8 cellular contexts compared by ENCODE assay signal in the genomic region with DNA sequence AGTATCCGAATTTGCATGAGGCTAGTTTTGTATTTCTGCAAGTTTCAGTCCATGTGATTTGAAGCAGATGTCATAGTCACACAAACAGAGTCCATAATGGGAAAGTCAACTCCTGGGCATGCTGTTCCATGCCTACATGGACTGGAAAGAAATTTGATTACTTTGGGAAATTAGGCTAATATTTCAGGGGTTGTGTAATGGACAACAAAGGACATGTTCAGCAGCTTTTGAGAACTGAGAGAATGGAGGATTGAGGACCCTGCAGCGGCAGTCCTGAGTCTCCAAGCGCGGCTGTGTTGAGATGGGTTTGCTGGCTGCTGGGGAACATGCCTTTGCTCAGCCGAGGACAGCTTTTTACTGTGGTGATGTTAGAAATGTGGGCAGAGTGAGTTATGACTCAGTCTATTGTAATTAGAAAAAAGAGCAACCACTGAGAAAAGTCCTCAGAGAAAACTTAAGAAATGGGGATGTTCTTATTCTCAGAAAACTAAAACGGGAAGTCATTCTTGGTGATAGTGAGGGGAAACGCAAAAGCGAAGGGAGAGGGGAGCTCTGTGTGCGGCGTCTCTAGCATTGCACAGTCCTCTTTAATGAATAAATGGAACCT.
DNase-seq lines count a peak whose midpoint lies in the region; ATAC-seq and TF ChIP-seq lines count a peak whose summit lies in the region.

No MANE protein-coding gene starts in this region.

- peaks cover 90% of the 10 kb centered on the region for H3K79me2 ChIP-seq in DND-41 (ENCODE audit: insufficient read depth, low read length)

- H4K20me1 ChIP-seq in DND-41 (ENCODE audit: insufficient read depth, low read length) = peaks cover 47% of the 10 kb centered on the region

- 62% methylated on average over 10 of the region's 10 CpGs for whole genome bisulfite sequencing in esophagus muscularis mucosa

- H3K27me3 Mint-ChIP-seq in activated CD8-positive, alpha-beta T cell treated with anti-CD3 and anti-CD28 coated beads, Interleukin-2, amount 10 ng/mL, durations not matched to agents 7 days and 5 days (ENCODE audit: low read depth) = no peaks in the 10 kb centered on the region
- H3K27me3 Mint-ChIP-seq in WTC11 (ENCODE audit: low read depth) = no peaks in the 10 kb centered on the region; the same call in 1 of the 2 replicates

- H3K27ac ChIP-seq in DND-41 (ENCODE audit: low read length) = peak overlapping the region; percentile 44
- H3K27ac ChIP-seq in esophagus muscularis mucosa (replicated peaks in 1 of 4) = no peak overlapping the region

- peaks cover 16% of the 10 kb centered on the region for H3K36me3 Mint-ChIP-seq in activated CD8-positive, alpha-beta T cell treated with anti-CD3 and anti-CD28 coated beads, Interleukin-2, amount 10 ng/mL, durations not matched to agents 7 days and 5 days (ENCODE audit: low read depth)
- no peaks in the 10 kb centered on the region for H3K36me3 Mint-ChIP-seq in WTC11

- no peaks in the 10 kb centered on the region for H3K27me3 ChIP-seq in DND-41 (ENCODE audit: insufficient read depth, low read length, poor library complexity)
- H3K27me3 ChIP-seq in esophagus muscularis mucosa = no peaks in the 10 kb centered on the region

- H3K9me3 ChIP-seq in DND-41 (ENCODE audit: insufficient read depth, low read length, severe bottlenecking) (no peaks in the 10 kb centered on the region), esophagus muscularis mucosa (no peaks in the 10 kb centered on the region)

- POLR2A ChIA-PET in activated CD8-positive, alpha-beta T cell treated with anti-CD3 and anti-CD28 coated beads, Interleukin-2, amount 10 ng/mL, durations not matched to agents 7 days and 5 days (lab: Charles Lee) = interaction anchor here (0.7 to 4.7 kb wide), 9 partner anchors 9 to 440 kb away, joined by 3 to 61 read pairs (median 4); no protein-coding TSS in a partner anchor
- POLR2A ChIA-PET in WTC11 (lab: Charles Lee) = no interaction called here

- H3K4me1 ChIP-seq in DND-41 (ENCODE audit: insufficient read depth, low read length) (peaks cover 38% of the 10 kb centered on the region), esophagus muscularis mucosa (peaks cover 22 to 46% (median 34%) of the 10 kb centered on the region in 4 donors)

- peak overlapping the region; percentile 60 for H3K4me3 Mint-ChIP-seq in activated CD8-positive, alpha-beta T cell treated with anti-CD3 and anti-CD28 coated beads, Interleukin-2, amount 10 ng/mL, durations not matched to agents 7 days and 5 days
- no peak overlapping the region for H3K4me3 Mint-ChIP-seq in WTC11

- H3K9me3 Mint-ChIP-seq in activated CD8-positive, alpha-beta T cell treated with anti-CD3 and anti-CD28 coated beads, Interleukin-2, amount 10 ng/mL, durations not matched to agents 7 days and 5 days (ENCODE audit: insufficient read depth) = no peaks in the 10 kb centered on the region
- peaks cover 9% of the 10 kb centered on the region for H3K9me3 Mint-ChIP-seq in WTC11

- peak; percentile 58 for DNase-seq in DND-41
- peak; percentile 71 for DNase-seq in activated CD8-positive, alpha-beta T cell treated with anti-CD3 and anti-CD28 coated beads, Interleukin-2, amount 10 ng/mL, durations not matched to agents 7 days and 5 days
- peak; percentile 40 for DNase-seq in kidney tubule cell (ENCODE audit: low spot score)
- DNase-seq in omental fat pad (ENCODE audit: low spot score) = no peak
- no peak for DNase-seq in WTC11 (ENCODE audit: low spot score)
- DNase-seq in esophagus muscularis mucosa (ENCODE audit: extremely low spot score) = no peak

- ATAC-seq in DND-41 (ENCODE audit: insufficient read depth, low read depth) = peak; percentile 86
- ATAC-seq in GM19455 (IDR thresholded peaks at IDR 0.05; ENCODE audit: unreplicated experiment) = peak; percentile 82
- peak; percentile 84 for ATAC-seq in HG03469 (IDR thresholded peaks at IDR 0.05; ENCODE audit: unreplicated experiment)
- ATAC-seq in activated CD8-positive, alpha-beta T cell treated with anti-CD3 and anti-CD28 coated beads, Interleukin-2, amount 10 ng/mL, durations not matched to agents 7 days and 5 days = peak; percentile 90
- ATAC-seq in omental fat pad (ENCODE audit: low FRiP score) = no peak
- no peak for ATAC-seq in WTC11

- no peak for TF ChIP-seq EP300 in esophagus muscularis mucosa (IDR thresholded peaks at IDR 0.05)

- no peak overlapping the region for H2AFZ ChIP-seq in DND-41 (ENCODE audit: low read depth, low read length)

- intact Hi-C loops in esophagus muscularis mucosa (cut with DNase I) = no loop called here

- H3K4me1 Mint-ChIP-seq in activated CD8-positive, alpha-beta T cell treated with anti-CD3 and anti-CD28 coated beads, Interleukin-2, amount 10 ng/mL, durations not matched to agents 7 days and 5 days (ENCODE audit: low read depth) = peaks cover 76% of the 10 kb centered on the region
- no peaks in the 10 kb centered on the region for H3K4me1 Mint-ChIP-seq in WTC11

- TF ChIP-seq CTCF in DND-41 (IDR thresholded peaks at IDR 0.05; ENCODE audit: borderline replicate concordance, extremely low read depth, low read length, poor library complexity, severe bottlenecking) (no peak), omental fat pad (IDR thresholded peaks at IDR 0.05) (no peak), WTC11 (IDR thresholded peaks at IDR 0.05) (no peak), esophagus muscularis mucosa (IDR thresholded peaks at IDR 0.05) (no peak)

- H3K4me2 ChIP-seq in DND-41 (ENCODE audit: insufficient read depth, low read length) = peak overlapping the region; percentile 37

- peak overlapping the region; percentile 89 for H3K27ac Mint-ChIP-seq in activated CD8-positive, alpha-beta T cell treated with anti-CD3 and anti-CD28 coated beads, Interleukin-2, amount 10 ng/mL, durations not matched to agents 7 days and 5 days
- no peak overlapping the region for H3K27ac Mint-ChIP-seq in WTC11

- no peak for TF ChIP-seq POLR2A in esophagus muscularis mucosa (IDR thresholded peaks at IDR 0.05; ENCODE audit: low read depth)

- H3K9ac ChIP-seq in DND-41 (ENCODE audit: low read depth, low read length) = no peak overlapping the region

- CTCF ChIA-PET in activated CD8-positive, alpha-beta T cell treated with anti-CD3 and anti-CD28 coated beads, Interleukin-2, amount 10 ng/mL, durations not matched to agents 7 days and 5 days (lab: Charles Lee) = interaction anchor here (1.1 to 3.9 kb wide), 10 partner anchors 10 to 361 kb away, joined by 4 to 18 read pairs (median 10); no protein-coding TSS in a partner anchor
- CTCF ChIA-PET in WTC11 (lab: Charles Lee) = no interaction called here

- no peak overlapping the region for H3K4me3 ChIP-seq in DND-41 (ENCODE audit: low read depth in 1 of 2, low read length in 2 of 2)
- no peak overlapping the region for H3K4me3 ChIP-seq in esophagus muscularis mucosa

- H3K36me3 ChIP-seq in DND-41 (ENCODE audit: insufficient read depth, low read length) = peaks cover 17% of the 10 kb centered on the region
- no peaks in the 10 kb centered on the region for H3K36me3 ChIP-seq in esophagus muscularis mucosa

TF ChIP-seq in WTC11, 78 proteins besides CTCF, POLR2A, EP300 and RAD21:
- TF ChIP-seq, protein P1, sequence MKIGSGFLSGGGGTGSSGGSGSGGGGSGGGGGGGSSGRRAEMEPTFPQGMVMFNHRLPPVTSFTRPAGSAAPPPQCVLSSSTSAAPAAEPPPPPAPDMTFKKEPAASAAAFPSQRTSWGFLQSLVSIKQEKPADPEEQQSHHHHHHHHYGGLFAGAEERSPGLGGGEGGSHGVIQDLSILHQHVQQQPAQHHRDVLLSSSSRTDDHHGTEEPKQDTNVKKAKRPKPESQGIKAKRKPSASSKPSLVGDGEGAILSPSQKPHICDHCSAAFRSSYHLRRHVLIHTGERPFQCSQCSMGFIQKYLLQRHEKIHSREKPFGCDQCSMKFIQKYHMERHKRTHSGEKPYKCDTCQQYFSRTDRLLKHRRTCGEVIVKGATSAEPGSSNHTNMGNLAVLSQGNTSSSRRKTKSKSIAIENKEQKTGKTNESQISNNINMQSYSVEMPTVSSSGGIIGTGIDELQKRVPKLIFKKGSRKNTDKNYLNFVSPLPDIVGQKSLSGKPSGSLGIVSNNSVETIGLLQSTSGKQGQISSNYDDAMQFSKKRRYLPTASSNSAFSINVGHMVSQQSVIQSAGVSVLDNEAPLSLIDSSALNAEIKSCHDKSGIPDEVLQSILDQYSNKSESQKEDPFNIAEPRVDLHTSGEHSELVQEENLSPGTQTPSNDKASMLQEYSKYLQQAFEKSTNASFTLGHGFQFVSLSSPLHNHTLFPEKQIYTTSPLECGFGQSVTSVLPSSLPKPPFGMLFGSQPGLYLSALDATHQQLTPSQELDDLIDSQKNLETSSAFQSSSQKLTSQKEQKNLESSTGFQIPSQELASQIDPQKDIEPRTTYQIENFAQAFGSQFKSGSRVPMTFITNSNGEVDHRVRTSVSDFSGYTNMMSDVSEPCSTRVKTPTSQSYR (CRISPR knock-in tag; IDR thresholded peaks at IDR 0.05) = no peak
- TF ChIP-seq, protein P2, sequence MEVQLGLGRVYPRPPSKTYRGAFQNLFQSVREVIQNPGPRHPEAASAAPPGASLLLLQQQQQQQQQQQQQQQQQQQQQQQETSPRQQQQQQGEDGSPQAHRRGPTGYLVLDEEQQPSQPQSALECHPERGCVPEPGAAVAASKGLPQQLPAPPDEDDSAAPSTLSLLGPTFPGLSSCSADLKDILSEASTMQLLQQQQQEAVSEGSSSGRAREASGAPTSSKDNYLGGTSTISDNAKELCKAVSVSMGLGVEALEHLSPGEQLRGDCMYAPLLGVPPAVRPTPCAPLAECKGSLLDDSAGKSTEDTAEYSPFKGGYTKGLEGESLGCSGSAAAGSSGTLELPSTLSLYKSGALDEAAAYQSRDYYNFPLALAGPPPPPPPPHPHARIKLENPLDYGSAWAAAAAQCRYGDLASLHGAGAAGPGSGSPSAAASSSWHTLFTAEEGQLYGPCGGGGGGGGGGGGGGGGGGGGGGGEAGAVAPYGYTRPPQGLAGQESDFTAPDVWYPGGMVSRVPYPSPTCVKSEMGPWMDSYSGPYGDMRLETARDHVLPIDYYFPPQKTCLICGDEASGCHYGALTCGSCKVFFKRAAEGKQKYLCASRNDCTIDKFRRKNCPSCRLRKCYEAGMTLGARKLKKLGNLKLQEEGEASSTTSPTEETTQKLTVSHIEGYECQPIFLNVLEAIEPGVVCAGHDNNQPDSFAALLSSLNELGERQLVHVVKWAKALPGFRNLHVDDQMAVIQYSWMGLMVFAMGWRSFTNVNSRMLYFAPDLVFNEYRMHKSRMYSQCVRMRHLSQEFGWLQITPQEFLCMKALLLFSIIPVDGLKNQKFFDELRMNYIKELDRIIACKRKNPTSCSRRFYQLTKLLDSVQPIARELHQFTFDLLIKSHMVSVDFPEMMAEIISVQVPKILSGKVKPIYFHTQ (CRISPR knock-in tag; IDR thresholded peaks at IDR 0.05) = no peak

Comparison
In these comparisons a context has a peak if more than half of its experiments do, and no peak if none do; other contexts are left out.
1. ATAC-seq: peak in DND-41 (single experiment), GM19455 (single experiment), HG03469 (single experiment) and activated CD8-positive, alpha-beta T cell treated with anti-CD3 and anti-CD28 coated beads, Interleukin-2, amount 10 ng/mL, durations not matched to agents 7 days and 5 days (single experiment); none in omental fat pad (single experiment) and WTC11 (single experiment).
2. DNase-seq: peak in DND-41 (single experiment), activated CD8-positive, alpha-beta T cell treated with anti-CD3 and anti-CD28 coated beads, Interleukin-2, amount 10 ng/mL, durations not matched to agents 7 days and 5 days (single experiment) and kidney tubule cell (single experiment); none in omental fat pad (single experiment), WTC11 (single experiment) and esophagus muscularis mucosa (single experiment).